21 cellular contexts compared by ENCODE assay signal in the genomic region with DNA sequence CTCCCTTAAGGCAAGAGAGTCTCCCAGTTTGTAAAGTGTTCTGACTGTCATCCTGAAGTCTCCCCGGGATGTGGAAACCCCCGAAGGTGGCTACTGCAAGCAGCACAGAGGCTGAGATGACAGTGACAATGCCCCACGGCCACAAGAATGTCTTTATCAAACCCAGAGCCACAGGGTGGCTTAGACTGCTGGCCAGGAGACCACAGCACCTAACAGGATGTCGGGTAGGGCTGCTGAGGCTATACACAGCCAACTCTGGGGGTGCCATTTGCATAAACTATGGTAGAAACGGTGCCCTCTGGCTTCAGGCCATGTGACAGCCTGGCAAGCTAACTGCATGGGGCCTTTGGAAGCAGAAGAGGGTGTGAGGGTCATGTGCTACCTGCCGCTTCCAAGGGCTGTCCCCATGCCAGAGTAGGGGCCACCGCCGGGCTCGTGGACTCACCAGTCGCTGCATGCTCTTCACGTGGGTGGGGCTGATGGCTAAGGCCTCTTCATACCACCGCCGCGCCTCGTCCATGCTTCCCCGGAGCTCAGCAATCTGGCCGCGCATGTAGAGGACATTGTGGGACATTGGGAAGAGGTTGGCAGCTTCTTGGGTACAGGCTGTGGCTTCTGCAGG.
DNase-seq lines count a peak whose midpoint lies in the region; ATAC-seq and TF ChIP-seq lines count a peak whose summit lies in the region.
"Had no signal": no experiment of that assay in that cellular context is flagged by ENCODE, and none has a peak within 500 bp of the region (broad histone marks: within the 10 kb centered on the region; RNA-seq: fewer than 3 reads in every experiment).

No MANE protein-coding gene starts in this region.

- TF ChIP-seq CTCF in right atrium auricular region (IDR thresholded peaks at IDR 0.05): no peak
- TF ChIP-seq CTCF in gastrocnemius medialis (IDR thresholded peaks at IDR 0.05 in 4 of 5, conservative IDR thresholded peaks at IDR 0.05 in 1 of 5): no peak

- H3K4me1 ChIP-seq in right atrium auricular region (peaks cover 2 to 47% of the 10 kb centered on the region in 2 donors), gastrocnemius medialis (peaks cover 58 to 64% of the 10 kb centered on the region in 2 donors)
- H3K4me1 ChIP-seq: foreskin keratinocyte had no signal

- in situ Hi-C loops in gastrocnemius medialis (cut with MboI; ENCODE audit: low sequenced_read_pairs in 4 of 4): no loop called here

- intact Hi-C loops in gastrocnemius medialis (cut with DNase I; ENCODE audit: low total_unique reads): no loop called here

- H3K9me3 ChIP-seq in right atrium auricular region (no peaks in the 10 kb centered on the region), gastrocnemius medialis (no peaks in the 10 kb centered on the region)
- H3K9me3 ChIP-seq: stomach, upper lobe of left lung had no signal

- H3K36me3 ChIP-seq in right atrium auricular region (no peaks in the 10 kb centered on the region), gastrocnemius medialis (no peaks in the 10 kb centered on the region)

- no peak for TF ChIP-seq POLR2A in gastrocnemius medialis (IDR thresholded peaks at IDR 0.05)

- no peak overlapping the region for H3K4me3 ChIP-seq in right atrium auricular region
- no peak overlapping the region for H3K4me3 ChIP-seq in gastrocnemius medialis
- H3K4me3 ChIP-seq: stomach, upper lobe of left lung had no signal

- H3K27me3 ChIP-seq in right atrium auricular region (no peaks in the 10 kb centered on the region), gastrocnemius medialis (no peaks in the 10 kb centered on the region)
- H3K27me3 ChIP-seq: foreskin keratinocyte, stomach, upper lobe of left lung had no signal

- ATAC-seq in gastrocnemius medialis: peak in 1 of 2 donors; percentile 40
- ATAC-seq in HG03457 (IDR thresholded peaks at IDR 0.05; ENCODE audit: unreplicated experiment): no peak
- no peak for ATAC-seq in HG03460 (IDR thresholded peaks at IDR 0.05; ENCODE audit: unreplicated experiment)
- ATAC-seq in HG02571 (IDR thresholded peaks at IDR 0.05; ENCODE audit: unreplicated experiment): no peak
- ATAC-seq: foreskin keratinocyte, left colon had no signal

- DNase-seq in NCI-H446 (lab: John Stamatoyannopoulos, UW): peak; percentile 25 to 64
- peak; percentile 74 for DNase-seq in cerebellar cortex (ENCODE audit: low spot score)
- DNase-seq in right atrium auricular region (ENCODE audit: low spot score): no peak
- DNase-seq in gastrocnemius medialis: peak; percentile 43 to 70
- DNase-seq in NCI-H748 treated with DMSO at 0.1 percent for 48 hours (lab: John Stamatoyannopoulos, UW): no peak
- DNase-seq: activated CD4-positive, alpha-beta T cell treated with anti-CD3 and anti-CD28 coated beads, Interleukin-2, amount 50 U/mL, for 48 hours; activated naive CD4-positive, alpha-beta T cell treated with anti-CD3 and anti-CD28 coated beads, Interleukin-2, amount 50 U/mL, for 16 hours; activated T-cell treated with anti-CD3 and anti-CD28 coated beads, Interleukin-2, amount 50 U/mL, for 48 hours; foreskin keratinocyte; left colon; NCI-H1105; NCI-H2081 treated with DMSO at 0.1 percent for 48 hours; NCI-H510A treated with DMSO at 0.1 percent for 48 hours; occipital lobe; SHP77 treated with DMSO at 0.1 percent for 48 hours; stomach; T-helper 1 cell had no signal

- H3K27ac ChIP-seq in right atrium auricular region (peak overlapping the region; percentile 72 to 79), gastrocnemius medialis (peak overlapping the region; percentile 68 to 87 (median 76))
- H3K27ac ChIP-seq: foreskin keratinocyte, stomach had no signal

Comparison
In these comparisons a context has a peak if more than half of its experiments do, and no peak if none do; other contexts are left out.
1. DNase-seq: peak in NCI-H446 (2 of 2), cerebellar cortex (single experiment) and gastrocnemius medialis (2 of 2); none in right atrium auricular region (single experiment) and NCI-H748 treated with DMSO at 0.1 percent for 48 hours (single experiment).